Comparison of ENCODE assay signal across 1 cellular context in the genomic region with DNA sequence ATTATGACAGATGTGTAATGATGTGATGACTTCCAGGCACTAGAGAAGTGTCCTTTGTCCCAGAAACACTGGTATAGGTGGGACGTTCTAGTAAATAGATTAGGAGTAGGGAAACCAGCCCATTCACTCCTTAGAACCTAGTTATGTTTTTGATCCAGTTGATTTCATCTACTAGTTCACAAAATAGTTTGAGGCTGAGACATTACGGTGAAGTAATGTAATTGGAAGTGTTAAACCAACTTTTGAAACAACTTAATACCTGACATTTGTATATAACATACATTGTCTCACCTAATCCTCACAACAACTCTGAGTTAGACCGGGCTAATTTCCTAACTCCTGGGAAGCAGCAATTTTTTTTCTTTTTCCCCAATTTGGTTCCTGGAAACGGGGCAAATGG.
TF ChIP-seq lines count a peak whose summit lies in the region.

No MANE protein-coding gene starts in this region.

TF ChIP-seq in GM12878, 131 proteins besides CTCF, POLR2A, EP300 and RAD21:
- TF ChIP-seq RFX5 (IDR thresholded peaks at IDR 0.05; ENCODE audit: low read depth, low read length), result no peak
- TF ChIP-seq STAT1 (conservative IDR thresholded peaks at IDR 0.05), result no peak
- TF ChIP-seq IKZF1 (conservative IDR thresholded peaks at IDR 0.05), result no peak
TF ChIP-seq in GM12878: peak in this region for 0.
